Comparison of ENCODE assay signal across 15 cellular contexts in genomic region chr4:7722716-7723115, GRCh38.
DNase-seq lines count a peak whose midpoint lies in the region; ATAC-seq and TF ChIP-seq lines count a peak whose summit lies in the region.
"Had no signal": no experiment of that assay in that cellular context is flagged by ENCODE, and none has a peak within 500 bp of the region (broad histone marks: within the 10 kb centered on the region; RNA-seq: fewer than 3 reads in every experiment).

No MANE protein-coding gene starts in this region.

- ATAC-seq in IMR-90 (ENCODE audit: low read depth): no peak
- no peak for ATAC-seq in gastroesophageal sphincter
- ATAC-seq: Right ventricle myocardium inferior had no signal

- H2BK120ac ChIP-seq in IMR-90 (ENCODE audit: low read depth, low read length): no peak overlapping the region

- dilution Hi-C loops in IMR-90 (cut with HindIII; ENCODE audit: low sequenced_read_pairs, unreplicated experiment): no loop called here

- H2AK5ac ChIP-seq in IMR-90 (ENCODE audit: low read depth, low read length): no peak overlapping the region

- WGBS in IMR-90 (ENCODE audit: extremely low coverage in 2 of 2, insufficient read length in 1 of 2), 2 experiments: no CpG with 5 or more reads among the region's 14 CpGs
- WGBS in gastroesophageal sphincter (ENCODE audit: low coverage in 1 of 2), 2 donors: 59 to 77% methylated on average over 8 to 14 of the region's 14 CpGs

- H3K4me2 ChIP-seq in IMR-90 (ENCODE audit: low read depth, low read length): no peak overlapping the region

- no peak overlapping the region for H2BK15ac ChIP-seq in IMR-90 (ENCODE audit: low read depth, low read length)

- no peak for TF ChIP-seq RAD21 in IMR-90 (IDR thresholded peaks at IDR 0.05; ENCODE audit: low read length)

- no peaks in the 10 kb centered on the region for H3K4me1 Mint-ChIP-seq in activated CD4-positive, alpha-beta T cell treated with anti-CD3 and anti-CD28 coated beads, Interleukin-2, amount 10 ng/mL, durations not matched to agents 24 days and 14 days

- no peak overlapping the region for H3K9ac ChIP-seq in IMR-90 (ENCODE audit: low read depth, low read length)

- no peak overlapping the region for H3K23ac ChIP-seq in IMR-90 (ENCODE audit: low read depth, low read length)

- H3K27ac Mint-ChIP-seq in activated CD4-positive, alpha-beta T cell treated with anti-CD3 and anti-CD28 coated beads, Interleukin-2, amount 10 ng/mL, durations not matched to agents 24 days and 14 days: no peak overlapping the region
- H3K27ac Mint-ChIP-seq: CD4-positive, CD25-positive, alpha-beta regulatory T cell had no signal

- H3K4me3 Mint-ChIP-seq in activated CD4-positive, alpha-beta T cell treated with anti-CD3 and anti-CD28 coated beads, Interleukin-2, amount 10 ng/mL, durations not matched to agents 24 days and 14 days: no peak overlapping the region
- H3K4me3 Mint-ChIP-seq: CD4-positive, CD25-positive, alpha-beta regulatory T cell had no signal

- no peaks in the 10 kb centered on the region for H3K36me3 Mint-ChIP-seq in activated CD4-positive, alpha-beta T cell treated with anti-CD3 and anti-CD28 coated beads, Interleukin-2, amount 10 ng/mL, durations not matched to agents 24 days and 14 days (ENCODE audit: low read depth)
- H3K36me3 Mint-ChIP-seq: CD4-positive, CD25-positive, alpha-beta regulatory T cell had no signal

- no peak overlapping the region for H4K91ac ChIP-seq in IMR-90 (ENCODE audit: insufficient read depth, low read depth, low read length)

- no peak overlapping the region for H2BK5ac ChIP-seq in IMR-90 (ENCODE audit: low read depth, low read length, poor library complexity, severe bottlenecking)

- H3K36me3 ChIP-seq in IMR-90 (ENCODE audit: control insufficient read depth, insufficient read depth, low read length) (no peaks in the 10 kb centered on the region), gastroesophageal sphincter (peaks cover 0 to 7% of the 10 kb centered on the region in 2 donors)
- H3K36me3 ChIP-seq: HAP-1 had no signal

- peaks cover 7% of the 10 kb centered on the region for H3K9me3 Mint-ChIP-seq in activated CD4-positive, alpha-beta T cell treated with anti-CD3 and anti-CD28 coated beads, Interleukin-2, amount 10 ng/mL, durations not matched to agents 24 days and 14 days

- H3K9me1 ChIP-seq in IMR-90 (ENCODE audit: insufficient read depth, low read length): no peaks in the 10 kb centered on the region

- no peak overlapping the region for H3K14ac ChIP-seq in IMR-90 (replicated peaks; ENCODE audit: low read depth, low read length)

- H3K18ac ChIP-seq in IMR-90 (ENCODE audit: low read depth, low read length): no peak overlapping the region

- H3K4me3 ChIP-seq in IMR-90 (ENCODE audit: insufficient read depth, low read depth, low read length) (no peak overlapping the region), gastroesophageal sphincter (no peak overlapping the region)
- H3K4me3 ChIP-seq: HAP-1 had no signal

- no peak for TF ChIP-seq EP300 in gastroesophageal sphincter (IDR thresholded peaks at IDR 0.05)

- H3K9me3 ChIP-seq in IMR-90 (ENCODE audit: control insufficient read depth, insufficient read depth, low read length) (no peaks in the 10 kb centered on the region), gastroesophageal sphincter (no peaks in the 10 kb centered on the region)
- H3K9me3 ChIP-seq: HAP-1 had no signal

- no peak overlapping the region for H2BK20ac ChIP-seq in IMR-90 (ENCODE audit: low read depth, low read length)

- TF ChIP-seq CTCF in IMR-90 (conservative IDR thresholded peaks at IDR 0.05; ENCODE audit: low read depth, low read length): no peak
- TF ChIP-seq CTCF in gastroesophageal sphincter (IDR thresholded peaks at IDR 0.05): no peak

- POLR2A ChIA-PET in IMR-90 (lab: Charles Lee; ENCODE audit: unreplicated experiment): no interaction called here

- DNase-seq in AG08395 (ENCODE audit: low spot score) (peak; percentile 34), IMR-90 (no peak), SKM-1 (lab: John Stamatoyannopoulos, UW; ENCODE audit: unreplicated experiment) (peak; percentile 17), fibroblast of peridontal ligament (ENCODE audit: extremely low read depth) (peak; percentile 18), C1 segment of cervical spinal cord (lab: John Stamatoyannopoulos, UW) (no peak)
- DNase-seq in stimulated activated CD4-positive, alpha-beta T cell treated with anti-CD3 and anti-CD28 coated beads, Interleukin-2, amount 100 ng/mL, for 24 hours: no peak
- DNase-seq in activated CD4-positive, alpha-beta T cell treated with anti-CD3 and anti-CD28 coated beads, Interleukin-2, amount 10 ng/mL, durations not matched to agents 24 days and 14 days: no peak
- DNase-seq: CD4-positive, CD25-positive, alpha-beta regulatory T cell; NCI-H1105 treated with DMSO at 0.1 percent for 48 hours; NCI-H1694 treated with DMSO at 0.1 percent for 48 hours; NCI-H345; NCI-H526 treated with DMSO at 0.1 percent for 48 hours had no signal

- no peak overlapping the region for H3K56ac ChIP-seq in IMR-90 (ENCODE audit: extremely low read depth, insufficient read depth, low read length)

- H4K8ac ChIP-seq in IMR-90 (ENCODE audit: low read depth in 2 of 2, low read length in 2 of 2): no peak overlapping the region

- H3K27me3 ChIP-seq in IMR-90 (ENCODE audit: control insufficient read depth, insufficient read depth, low read length) (peaks cover 19% of the 10 kb centered on the region), gastroesophageal sphincter (peaks cover 6% of the 10 kb centered on the region)

- H3K79me1 ChIP-seq in IMR-90 (ENCODE audit: low read depth in 1 of 2, low read length in 2 of 2): no peaks in the 10 kb centered on the region

- in situ Hi-C loops in IMR-90 (cut with MboI; ENCODE audit: low sequenced_read_pairs): loop anchor here (10.0 kb wide), 1 partner anchor 528 kb away; the partner anchor contains the start of gene SORCS2

- CTCF ChIA-PET in IMR-90 (lab: Yijun Ruan, JAX): interaction anchor here (1.2 kb wide), 1 partner anchor 80 kb away, joined by 3 read pairs; no protein-coding TSS in a partner anchor

- H2AFZ ChIP-seq in IMR-90 (replicated peaks; ENCODE audit: low read length, poor library complexity): peak overlapping the region; percentile 36

- H3K27ac ChIP-seq in IMR-90 (ENCODE audit: insufficient read depth, low read length) (no peak overlapping the region), gastroesophageal sphincter (no peak overlapping the region)

- H3K4me1 ChIP-seq in IMR-90 (ENCODE audit: control insufficient read depth, insufficient read depth, low read length) (no peaks in the 10 kb centered on the region), gastroesophageal sphincter (peaks cover 0 to 7% (median 0%) of the 10 kb centered on the region in 3 donors)
- H3K4me1 ChIP-seq: HAP-1 had no signal

- H4K5ac ChIP-seq in IMR-90 (ENCODE audit: low read depth, low read length): no peak overlapping the region

- H4K20me1 ChIP-seq in IMR-90 (ENCODE audit: insufficient read depth, low read length): no peaks in the 10 kb centered on the region

- no TSS peak for BruUV-seq in IMR-90 (replicated peaks; lab: Mats Ljungman, UMichigan)

- H2AK9ac ChIP-seq in IMR-90 (replicated peaks; ENCODE audit: low read depth, low read length, poor library complexity): no peak overlapping the region

- H3K4ac ChIP-seq in IMR-90 (ENCODE audit: low read depth, low read length): no peak overlapping the region

- intact Hi-C loops in IMR-90 (cut with micrococcal nuclease): no loop called here
- intact Hi-C loops in activated CD4-positive, alpha-beta T cell treated with anti-CD3 and anti-CD28 coated beads, Interleukin-2, amount 10 ng/mL, durations not matched to agents 24 days and 14 days (cut with micrococcal nuclease): loop anchor here (1.0 kb wide), 1 partner anchor 80 kb away; no protein-coding TSS in a partner anchor

- TF ChIP-seq POLR2A in IMR-90 (IDR thresholded peaks at IDR 0.05; ENCODE audit: low read depth, low read length) (no peak), gastroesophageal sphincter (IDR thresholded peaks at IDR 0.05) (no peak)

- peaks cover 8% of the 10 kb centered on the region for H3K27me3 Mint-ChIP-seq in activated CD4-positive, alpha-beta T cell treated with anti-CD3 and anti-CD28 coated beads, Interleukin-2, amount 10 ng/mL, durations not matched to agents 24 days and 14 days

TF ChIP-seq in IMR-90, 13 proteins besides CTCF, POLR2A, EP300 and RAD21:
- TF ChIP-seq CEBPB (IDR thresholded peaks at IDR 0.05; ENCODE audit: low read depth, low read length) (no peak), RFX5 (IDR thresholded peaks at IDR 0.05; ENCODE audit: low read depth, low read length) (no peak), CHD1 (IDR thresholded peaks at IDR 0.05; ENCODE audit: low read depth, low read length) (no peak), SMC3 (IDR thresholded peaks at IDR 0.05; ENCODE audit: low read depth, low read length) (no peak), ELK1 (IDR thresholded peaks at IDR 0.05; ENCODE audit: borderline replicate concordance, low read depth, low read length) (no peak), RCOR1 (IDR thresholded peaks at IDR 0.05; ENCODE audit: insufficient replicate concordance, low read length) (no peak), BHLHE40 (IDR thresholded peaks at IDR 0.05; ENCODE audit: low read depth, low read length) (no peak), MAZ (IDR thresholded peaks at IDR 0.05; ENCODE audit: borderline replicate concordance, low read depth, low read length) (no peak), FOS (IDR thresholded peaks at IDR 0.05; ENCODE audit: low read depth, low read length) (no peak), NFE2L2 (IDR thresholded peaks at IDR 0.05; ENCODE audit: low read depth, low read length) (no peak), USF2 (IDR thresholded peaks at IDR 0.05; ENCODE audit: low read depth, low read length) (no peak), MAFK (IDR thresholded peaks at IDR 0.05; ENCODE audit: low read depth, low read length) (no peak), MXI1 (IDR thresholded peaks at IDR 0.05; ENCODE audit: borderline replicate concordance, low read depth, low read length) (no peak)

Comparison
In these comparisons a context has a peak if more than half of its experiments do, and no peak if none do; other contexts are left out.
1. DNase-seq: peak in AG08395 (single experiment), SKM-1 (single experiment) and fibroblast of peridontal ligament (single experiment); none in IMR-90 (single experiment), stimulated activated CD4-positive, alpha-beta T cell treated with anti-CD3 and anti-CD28 coated beads, Interleukin-2, amount 100 ng/mL, for 24 hours (0 of 2), C1 segment of cervical spinal cord (0 of 14) and activated CD4-positive, alpha-beta T cell treated with anti-CD3 and anti-CD28 coated beads, Interleukin-2, amount 10 ng/mL, durations not matched to agents 24 days and 14 days (single experiment).